Comparison of ENCODE assay signal across 1 cellular context in the genomic region with DNA sequence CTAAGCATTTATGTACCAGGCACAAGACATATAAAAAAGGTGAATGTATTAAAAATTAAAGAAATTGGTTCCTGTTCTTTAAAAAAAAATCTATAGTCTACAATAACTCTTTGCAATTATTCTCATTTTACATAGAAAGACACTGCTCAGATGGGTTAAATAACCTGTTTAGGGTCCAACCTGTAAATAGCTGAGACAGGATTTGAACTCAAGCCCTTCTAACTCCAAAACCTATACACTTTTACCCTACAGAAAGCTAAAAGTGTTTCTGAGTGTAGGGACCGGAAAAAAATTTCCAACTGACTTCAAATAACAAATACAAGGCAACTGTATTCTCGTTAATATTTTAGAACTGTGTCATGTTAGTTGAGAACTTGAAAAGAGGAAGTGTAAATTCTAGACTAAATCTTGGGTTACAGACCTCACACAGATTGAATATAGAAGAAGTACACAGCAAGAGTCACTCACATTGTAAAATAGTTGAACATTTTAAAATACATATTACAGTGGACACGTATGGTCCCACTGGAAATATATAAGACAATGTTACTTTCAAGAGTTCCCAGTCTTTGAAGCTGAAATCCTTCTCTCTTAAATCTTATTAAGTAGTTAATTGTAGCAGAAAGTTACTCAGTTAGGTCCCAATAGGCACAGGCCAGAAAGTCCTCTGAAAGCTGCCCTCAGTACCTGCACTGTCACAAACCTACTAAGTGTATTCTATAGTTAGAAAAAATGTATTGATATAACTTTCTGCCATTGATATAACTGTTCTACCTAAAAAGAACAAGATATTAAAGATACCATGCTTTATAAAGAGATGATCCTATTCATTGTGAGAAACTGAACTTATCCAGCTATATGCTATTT.
A peak's percentile ranks its signal among the peaks of the same experiment; 100 is the strongest.
TF ChIP-seq lines count a peak whose summit lies in the region.

No MANE protein-coding gene starts in this region.

TF ChIP-seq in K562, 482 proteins besides CTCF, POLR2A, EP300 and RAD21 (continued from another document):
- TF ChIP-seq RCOR1 (IDR thresholded peaks at IDR 0.05; ENCODE audit: borderline replicate concordance in 1 of 2, low read depth in 2 of 2, low read length in 2 of 2) (peak in 1 of 2 experiments; percentile 61; a peak in 2 of 4 replicates), SMAD1 (IDR thresholded peaks at IDR 0.05; ENCODE audit: low read depth, low read length, partially characterized antibody) (no peak), RBM25 (IDR thresholded peaks at IDR 0.05; ENCODE audit: low read depth, low read length, severe bottlenecking) (peak; percentile 13)
TF ChIP-seq in K562: peak in this region for 6.
